Comparison of ENCODE assay signal across 10 cellular contexts in the genomic region with DNA sequence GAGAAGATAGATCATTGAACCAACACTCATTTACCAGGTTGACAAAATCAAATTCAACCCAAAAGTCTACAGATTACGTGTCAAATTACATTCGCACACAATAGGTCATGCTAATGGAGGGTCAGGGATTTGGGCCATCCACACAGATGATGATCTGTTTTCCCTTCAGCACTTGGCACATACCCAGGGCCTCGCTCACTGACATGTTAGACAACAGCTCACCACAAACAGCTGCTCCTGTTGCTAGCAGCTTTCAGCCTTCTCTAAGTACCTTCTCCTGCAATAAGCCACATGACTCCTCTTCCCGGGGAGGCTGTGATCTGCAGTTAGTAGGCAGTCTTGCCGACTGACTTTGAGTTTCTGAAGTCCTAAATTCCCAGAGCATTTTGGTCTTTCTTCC. TPM values are rescaled to one million over a fixed set of nuclear protein-coding genes. Genes with fewer than 3 reads are reported as not detected.
DNase-seq lines count a peak whose midpoint lies in the region; ATAC-seq, FAIRE-seq and TF ChIP-seq lines count a peak whose summit lies in the region.
"Had no signal": no experiment of that assay in that cellular context is flagged by ENCODE, and none has a peak within 500 bp of the region (broad histone marks: within the 10 kb centered on the region; RNA-seq: fewer than 3 reads in every experiment).

No MANE protein-coding gene starts in this region.

- ATAC-seq in HG02588 (IDR thresholded peaks at IDR 0.05; ENCODE audit: unreplicated experiment) (no peak), GM19035 (IDR thresholded peaks at IDR 0.05; ENCODE audit: unreplicated experiment) (no peak)

- no peaks in the 10 kb centered on the region for H3K27me3 ChIP-seq in thyroid gland

- TF ChIP-seq CTCF in thyroid gland (IDR thresholded peaks at IDR 0.05), result no peak

- WGBS in thyroid gland, 2 donors, result 33 to 35% methylated on average over 5 of the region's 5 CpGs

- intact Hi-C loops in thyroid gland (cut with DNase I), result no loop called here

- no peaks in the 10 kb centered on the region for H3K36me3 ChIP-seq in thyroid gland

- H3K9me3 ChIP-seq in thyroid gland, result no peaks in the 10 kb centered on the region

- no peak for TF ChIP-seq POLR2A in thyroid gland (IDR thresholded peaks at IDR 0.05)

- no peak overlapping the region for H3K27ac ChIP-seq in thyroid gland

- DNase-seq in COLO668 (lab: John Stamatoyannopoulos, UW; ENCODE audit: unreplicated experiment) (peak; percentile 86), LHCN-M2 (ENCODE audit: low read depth) (peak; percentile 98), globus pallidus (ENCODE audit: low spot score) (peak; percentile 20), frontal cortex (ENCODE audit: low spot score in 2 of 2) (no peak), thyroid gland (no peak)
- DNase-seq: aorta had no signal

- no peaks in the 10 kb centered on the region for H3K4me1 ChIP-seq in thyroid gland

- H3K4me3 ChIP-seq in thyroid gland (replicated peaks in 1 of 3), result no peak overlapping the region

- no peak for FAIRE-seq in frontal cortex (lab: Jason Lieb, UNC)

TF ChIP-seq in PFSK-1, 5 proteins besides CTCF, POLR2A, EP300 and RAD21:
- TF ChIP-seq FOXP2 (optimal IDR thresholded peaks at IDR 0.05; ENCODE audit: borderline replicate concordance, extremely low read depth, extremely low read length, insufficient read depth) (peak; percentile 71), TAF1 (IDR thresholded peaks at IDR 0.05; ENCODE audit: borderline replicate concordance, insufficient read depth, low read length) (no peak)

RNA-seq across cellular contexts. Expression of gene NKX2-3, which starts 18.4 kb away (rescaled TPM):
- total RNA-seq in LHCN-M2 (2014; rRNA removed) (0.19 TPM in 1 of 2 replicates, not detected in the other), frontal cortex (under 0.01 TPM), thyroid gland (1 to 10 TPM in 1 of 4 donors, not detected in 3; 3.3 TPM)
- polyA plus RNA-seq in LHCN-M2 (2012), result not detected
- polyA plus RNA-seq in PFSK-1 (2012; ENCODE audit: insufficient read length, low read depth), result not detected
- total RNA-seq: HT-29 had no signal

Comparison
In these comparisons a context has a peak if more than half of its experiments do, and no peak if none do; other contexts are left out.
1. DNase-seq: peak in COLO668 (single experiment), LHCN-M2 (single experiment) and globus pallidus (single experiment); none in frontal cortex (0 of 2) and thyroid gland (0 of 2).